In the genomic region with DNA sequence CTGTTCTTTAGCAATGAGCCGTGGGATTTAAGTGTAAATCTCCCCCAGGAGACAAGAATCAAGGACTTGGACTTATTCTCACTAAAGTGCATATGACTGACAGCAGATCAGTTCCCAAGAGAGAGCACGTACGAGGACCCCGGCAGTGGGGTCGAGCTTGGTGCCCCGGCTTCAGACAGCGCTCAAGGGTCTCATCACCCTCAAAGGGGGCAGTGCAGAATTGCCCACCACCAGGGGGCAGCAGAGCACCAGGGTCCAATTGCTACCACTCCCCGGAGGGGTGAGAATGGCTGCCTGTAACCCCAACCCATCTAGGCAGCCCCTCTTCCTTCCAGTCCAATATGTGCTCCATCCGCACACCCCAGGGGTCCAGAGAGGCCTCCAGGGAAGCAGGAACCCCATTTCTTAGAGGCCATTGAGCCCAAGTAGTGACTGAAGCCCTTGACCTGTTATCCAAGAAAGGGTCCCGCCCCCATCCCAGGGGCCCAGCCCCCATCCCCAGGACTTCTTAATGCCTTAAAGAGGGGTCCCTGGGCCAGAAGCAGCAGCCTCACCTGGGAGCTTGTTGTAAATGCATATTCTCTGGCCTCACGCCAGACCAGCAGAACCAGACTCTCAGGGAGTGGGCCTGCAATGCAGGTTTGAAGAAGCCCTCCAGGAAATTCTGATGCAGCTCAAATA, we compare ENCODE assay signal across 8 cellular contexts.
DNase-seq lines count a peak whose midpoint lies in the region; ATAC-seq lines count a peak whose summit lies in the region.

No MANE protein-coding gene starts in this region.

- DNase-seq in COR-L47 (lab: John Stamatoyannopoulos, UW) = peak; percentile 32
- peak; percentile 68 for DNase-seq in KBM-7
- peak; percentile 47 for DNase-seq in activated CD4-positive, CD25-positive, alpha-beta regulatory T cell treated with anti-CD3 and anti-CD28 coated beads, Interleukin-2, amount 50 U/mL, for 16 hours (ENCODE audit: low read depth, low spot score)
- peak; percentile 33 to 51 for DNase-seq in central memory CD8-positive, alpha-beta T cell (ENCODE audit: low spot score in 2 of 2)
- peak; percentile 32 for DNase-seq in medulla oblongata (ENCODE audit: extremely low spot score)
- DNase-seq in stimulated activated CD8-positive, alpha-beta memory T cell treated with anti-CD3 and anti-CD28 coated beads, Interleukin-4, amount 100 ng/mL, for 24 hours (ENCODE audit: low read depth) = peak; percentile 62
- DNase-seq in GOT3 (lab: John Stamatoyannopoulos, UW) = no peak

- H3K27me3 Mint-ChIP-seq in central memory CD8-positive, alpha-beta T cell = peaks cover 10% of the 10 kb centered on the region

- H3K27ac Mint-ChIP-seq in central memory CD8-positive, alpha-beta T cell (ENCODE audit: low read depth) = no peak overlapping the region

- peaks cover under 1% of the 10 kb centered on the region for H3K36me3 Mint-ChIP-seq in central memory CD8-positive, alpha-beta T cell (ENCODE audit: insufficient read depth)

- H3K9me3 Mint-ChIP-seq in central memory CD8-positive, alpha-beta T cell = no peaks in the 10 kb centered on the region

- no peak for ATAC-seq in central memory CD8-positive, alpha-beta T cell (replicated peaks; ENCODE audit: extremely low read depth, poor library complexity, severe bottlenecking)
- no peak for ATAC-seq in GM21390 (IDR thresholded peaks at IDR 0.05; ENCODE audit: unreplicated experiment)

- no peak overlapping the region for H3K4me3 Mint-ChIP-seq in central memory CD8-positive, alpha-beta T cell

- H3K4me1 Mint-ChIP-seq in central memory CD8-positive, alpha-beta T cell = peaks cover 5% of the 10 kb centered on the region

- in situ Hi-C loops in KBM-7 (cut with MboI; ENCODE audit: low pct_unique_long_range_greater_than_20kb, low sequenced_read_pairs) = no loop called here
